In genomic region chr1:9588551-9589143, GRCh38 we compare ENCODE assay signal across 8 cellular contexts. TPM values are rescaled to one million over a fixed set of nuclear protein-coding genes. Genes with fewer than 3 reads are reported as not detected.
DNase-seq lines count a peak whose midpoint lies in the region; ATAC-seq and TF ChIP-seq lines count a peak whose summit lies in the region.

A gene with protein sequence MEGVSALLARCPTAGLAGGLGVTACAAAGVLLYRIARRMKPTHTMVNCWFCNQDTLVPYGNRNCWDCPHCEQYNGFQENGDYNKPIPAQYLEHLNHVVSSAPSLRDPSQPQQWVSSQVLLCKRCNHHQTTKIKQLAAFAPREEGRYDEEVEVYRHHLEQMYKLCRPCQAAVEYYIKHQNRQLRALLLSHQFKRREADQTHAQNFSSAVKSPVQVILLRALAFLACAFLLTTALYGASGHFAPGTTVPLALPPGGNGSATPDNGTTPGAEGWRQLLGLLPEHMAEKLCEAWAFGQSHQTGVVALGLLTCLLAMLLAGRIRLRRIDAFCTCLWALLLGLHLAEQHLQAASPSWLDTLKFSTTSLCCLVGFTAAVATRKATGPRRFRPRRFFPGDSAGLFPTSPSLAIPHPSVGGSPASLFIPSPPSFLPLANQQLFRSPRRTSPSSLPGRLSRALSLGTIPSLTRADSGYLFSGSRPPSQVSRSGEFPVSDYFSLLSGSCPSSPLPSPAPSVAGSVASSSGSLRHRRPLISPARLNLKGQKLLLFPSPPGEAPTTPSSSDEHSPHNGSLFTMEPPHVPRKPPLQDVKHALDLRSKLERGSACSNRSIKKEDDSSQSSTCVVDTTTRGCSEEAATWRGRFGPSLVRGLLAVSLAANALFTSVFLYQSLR (plus strand): TSS chr1:9588911. CDS start chr1:9588931, 20 bp downstream.

- no peak for TF ChIP-seq CTCF in endothelial cell (IDR thresholded peaks at IDR 0.05; ENCODE audit: unreplicated experiment)

- POLR2A ChIA-PET in CD8-positive, alpha-beta memory T cell (lab: Charles Lee) = interaction anchor here (0.6 kb wide), 1 partner anchor 70 kb away, joined by 4 read pairs; no protein-coding TSS in a partner anchor

- H3K27ac Mint-ChIP-seq in CD8-positive, alpha-beta memory T cell = peak within 1 kb of the TSS; percentile 48 to 88 (median 79)
- H3K27ac Mint-ChIP-seq in endothelial cell (ENCODE audit: unreplicated experiment) = peak within 1 kb of the TSS; percentile 77

- H3K27ac ChIP-seq in CD8-positive, alpha-beta memory T cell (ENCODE audit: low read depth, low read length) = peak within 1 kb of the TSS; percentile 59

- no peaks in the 10 kb centered on the region for H3K9me3 Mint-ChIP-seq in CD8-positive, alpha-beta memory T cell
- no peaks in the 10 kb centered on the region for H3K9me3 Mint-ChIP-seq in endothelial cell (ENCODE audit: unreplicated experiment)

- H3K9me3 ChIP-seq in CD8-positive, alpha-beta memory T cell (ENCODE audit: low read length) = no peaks in the 10 kb centered on the region

- no peaks in the 10 kb centered on the region for H3K36me3 ChIP-seq in CD8-positive, alpha-beta memory T cell (ENCODE audit: insufficient read depth, low read length)

- peak; percentile 70 for ATAC-seq in GM19463 (IDR thresholded peaks at IDR 0.05; ENCODE audit: unreplicated experiment)

- H3K36me3 Mint-ChIP-seq in CD8-positive, alpha-beta memory T cell = peaks cover 0 to 3% (median 0%) of the 10 kb centered on the region in 3 donors
- no peaks in the 10 kb centered on the region for H3K36me3 Mint-ChIP-seq in endothelial cell (ENCODE audit: low read depth, unreplicated experiment)

- H3K4me1 Mint-ChIP-seq in CD8-positive, alpha-beta memory T cell = peaks cover 16 to 41% (median 31%) of the 10 kb centered on the region in 3 donors
- H3K4me1 Mint-ChIP-seq in endothelial cell (ENCODE audit: unreplicated experiment) = peaks cover 39% of the 10 kb centered on the region

- H3K4me3 ChIP-seq in CD8-positive, alpha-beta memory T cell (ENCODE audit: low read length) = peak within 1 kb of the TSS; percentile 67

- DNase-seq in CD8-positive, alpha-beta memory T cell = peak; percentile 92 to 95 (median 94)
- DNase-seq in HPDE6-E6E7 (ENCODE audit: extremely low spot score) = peak; percentile 85
- DNase-seq in NOMO-1 treated with dmso at 0.1 percent for 144 hours (lab: John Stamatoyannopoulos, UW; ENCODE audit: unreplicated experiment) = peak; percentile 80
- DNase-seq in activated CD8-positive, alpha-beta memory T cell treated with anti-CD3 and anti-CD28 coated beads, Interleukin-2, amount 50 U/mL, for 1 hour (ENCODE audit: extremely low read depth) = peak; percentile 79
- peak; percentile 98 for DNase-seq in endothelial cell (ENCODE audit: low spot score)
- DNase-seq in middle frontal gyrus (ENCODE audit: extremely low spot score, low spot score) = peak; percentile 88
- DNase-seq in stimulated activated CD8-positive, alpha-beta memory T cell treated with anti-CD3 and anti-CD28 coated beads, Interleukin-2, amount 100 ng/mL, for 1 hour (ENCODE audit: low read depth in 2 of 2) = peak; percentile 88 to 91

- H3K27me3 Mint-ChIP-seq in CD8-positive, alpha-beta memory T cell = peaks cover 0 to 1% of the 10 kb centered on the region in 2 donors
- H3K27me3 Mint-ChIP-seq in endothelial cell (ENCODE audit: unreplicated experiment) = peaks cover 12% of the 10 kb centered on the region

- H3K4me3 Mint-ChIP-seq in CD8-positive, alpha-beta memory T cell = peak within 1 kb of the TSS; percentile 79 to 89 (median 85)
- H3K4me3 Mint-ChIP-seq in endothelial cell (ENCODE audit: unreplicated experiment) = peak within 1 kb of the TSS; percentile 91

- CTCF ChIA-PET in CD8-positive, alpha-beta memory T cell (lab: Charles Lee) = interaction anchor here (0.7 to 1.7 kb wide), 8 partner anchors 9 to 241 kb away, joined by 3 to 6 read pairs (median 4); no protein-coding TSS in a partner anchor

- peaks cover 27% of the 10 kb centered on the region for H3K4me1 ChIP-seq in CD8-positive, alpha-beta memory T cell (ENCODE audit: insufficient read depth, low read length)

- no peaks in the 10 kb centered on the region for H3K27me3 ChIP-seq in CD8-positive, alpha-beta memory T cell (ENCODE audit: insufficient read depth, low read length, poor library complexity, severe bottlenecking)

RNA-seq across cellular contexts. Expression of the gene that starts here (rescaled TPM):
- total RNA-seq in CD8-positive, alpha-beta memory T cell = 10 to 100 TPM; 32.2 to 32.8 TPM
- polyA plus RNA-seq in CD8-positive, alpha-beta memory T cell = 2.8 TPM
- total RNA-seq in endothelial cell (ENCODE audit: unreplicated experiment) = 19.1 TPM

Comparison
In these comparisons a context has a peak if more than half of its experiments do, and no peak if none do; other contexts are left out.
1. Peak in every context shown above with its lines: DNase-seq, ATAC-seq, H3K4me3 ChIP-seq and H3K27ac ChIP-seq.